11 cellular contexts compared by ENCODE assay signal in genomic region chr1:181483084-181483559, GRCh38. TPM values are rescaled to one million over a fixed set of nuclear protein-coding genes. Genes with fewer than 3 reads are reported as not detected.
A peak's percentile ranks its signal among the peaks of the same experiment; 100 is the strongest.
DNase-seq lines count a peak whose midpoint lies in the region; ATAC-seq and TF ChIP-seq lines count a peak whose summit lies in the region.
"Had no signal": no experiment of that assay in that cellular context is flagged by ENCODE, and none has a peak within 500 bp of the region (broad histone marks: within the 10 kb centered on the region; RNA-seq: fewer than 3 reads in every experiment).

CACNA1E (plus strand) TSS chr1:181483517; CDS start chr1:181483745, 228 bp downstream.

- no peak for TF ChIP-seq CTCF in CD14-positive monocyte (IDR thresholded peaks at IDR 0.05)

- DNase-seq in CD14-positive monocyte (ENCODE audit: low spot score) (no peak), naive B cell (no peak), ACHN (no peak), posterior cingulate gyrus (no peak), GM03348 (ENCODE audit: low spot score) (no peak)
- no peak for DNase-seq in central memory CD8-positive, alpha-beta T cell (ENCODE audit: low spot score in 2 of 2)
- DNase-seq: effector CD8-positive, alpha-beta T cell had no signal

- H3K4me3 Mint-ChIP-seq in CD14-positive monocyte = peak within 1 kb of the TSS; percentile 41 to 79
- peak within 1 kb of the TSS; percentile 55 to 90 (median 70) for H3K4me3 Mint-ChIP-seq in IgD-negative memory B cell
- peak within 1 kb of the TSS; percentile 8 for H3K4me3 Mint-ChIP-seq in central memory CD8-positive, alpha-beta T cell
- H3K4me3 Mint-ChIP-seq in naive B cell = peak within 1 kb of the TSS in 5 of 8 donors; percentile 34 to 56 (median 39)

- intact Hi-C loops in CD14-positive monocyte (cut with micrococcal nuclease) (no loop called here), posterior cingulate gyrus (cut with DNase I) (no loop called here)

- peaks cover 0 to 6% of the 10 kb centered on the region in 2 donors for H3K36me3 Mint-ChIP-seq in CD14-positive monocyte
- H3K36me3 Mint-ChIP-seq in IgD-negative memory B cell = peaks cover 1% of the 10 kb centered on the region
- peaks cover 1% of the 10 kb centered on the region for H3K36me3 Mint-ChIP-seq in central memory CD8-positive, alpha-beta T cell (ENCODE audit: insufficient read depth)
- H3K36me3 Mint-ChIP-seq in naive B cell = peaks cover 3 to 16% of the 10 kb centered on the region in 2 donors
- H3K36me3 Mint-ChIP-seq: CD4-positive, CD25-positive, alpha-beta regulatory T cell had no signal

- in situ Hi-C loops in ACHN (cut with HindIII; ENCODE audit: low pct_ligation_motif_present, low pct_unique_long_range_greater_than_20kb, low sequenced_read_pairs) = loop anchor here (25.0 kb wide), 1 partner anchor 454 kb away; no protein-coding TSS in a partner anchor

- H3K4me1 Mint-ChIP-seq in CD14-positive monocyte = peaks cover 19% of the 10 kb centered on the region
- peaks cover 13 to 22% (median 13%) of the 10 kb centered on the region in 3 donors for H3K4me1 Mint-ChIP-seq in IgD-negative memory B cell
- peaks cover 12% of the 10 kb centered on the region for H3K4me1 Mint-ChIP-seq in central memory CD8-positive, alpha-beta T cell
- H3K4me1 Mint-ChIP-seq in naive B cell = peaks cover 6 to 34% (median 7%) of the 10 kb centered on the region in 3 donors

- peaks cover 0 to 22% (median 16%) of the 10 kb centered on the region in 7 donors for H3K9me3 Mint-ChIP-seq in CD14-positive monocyte
- peaks cover 0 to 2% (median 0%) of the 10 kb centered on the region in 3 donors for H3K9me3 Mint-ChIP-seq in IgD-negative memory B cell
- no peaks in the 10 kb centered on the region for H3K9me3 Mint-ChIP-seq in central memory CD8-positive, alpha-beta T cell
- H3K9me3 Mint-ChIP-seq in naive B cell = peaks cover 0 to 3% (median 0%) of the 10 kb centered on the region in 7 donors

- H3K27ac Mint-ChIP-seq in CD14-positive monocyte = no peak within 1 kb of the TSS
- peak within 1 kb of the TSS in 1 of 3 donors; percentile 84 for H3K27ac Mint-ChIP-seq in IgD-negative memory B cell
- no peak within 1 kb of the TSS for H3K27ac Mint-ChIP-seq in central memory CD8-positive, alpha-beta T cell (ENCODE audit: low read depth)
- no peak within 1 kb of the TSS for H3K27ac Mint-ChIP-seq in naive B cell

- ATAC-seq in central memory CD8-positive, alpha-beta T cell (replicated peaks; ENCODE audit: extremely low read depth, poor library complexity, severe bottlenecking) = no peak
- ATAC-seq in naive B cell (ENCODE audit: low read depth in 2 of 2) = no peak
- no peak for ATAC-seq in HG02981 (IDR thresholded peaks at IDR 0.05; ENCODE audit: unreplicated experiment)
- ATAC-seq: activated CD4-positive, CD25-positive, alpha-beta regulatory T cell treated with anti-CD3 and anti-CD28 coated beads, Interleukin-2, amount 50 U/mL, for 24 hours had no signal

- peaks cover 74 to 86% (median 77%) of the 10 kb centered on the region in 3 donors for H3K27me3 Mint-ChIP-seq in CD14-positive monocyte (ENCODE audit: low read depth in 3 of 3)
- H3K27me3 Mint-ChIP-seq in IgD-negative memory B cell = peaks cover 49% of the 10 kb centered on the region
- peaks cover 57% of the 10 kb centered on the region for H3K27me3 Mint-ChIP-seq in central memory CD8-positive, alpha-beta T cell
- H3K27me3 Mint-ChIP-seq in naive B cell = peaks cover 70 to 79% (median 72%) of the 10 kb centered on the region in 3 donors

RNA-seq across cellular contexts. Expression of gene CACNA1E, which starts in this region (rescaled TPM):
- not detected for polyA plus RNA-seq in CD14-positive monocyte
- polyA plus RNA-seq in IgD-negative memory B cell = 0.16 TPM
- polyA plus RNA-seq in naive B cell (ENCODE audit: low read depth in 6 of 6) = not detected
- polyA plus RNA-seq: CD4-positive, CD25-positive, alpha-beta regulatory T cell had no signal

Comparison
In these comparisons a context has a peak if more than half of its experiments do, and no peak if none do; other contexts are left out.
1. H3K4me3 Mint-ChIP-seq: peak in every context shown above with its lines; median percentile 70 in IgD-negative memory B cell; 60 in CD14-positive monocyte; 39 in naive B cell; 8 in central memory CD8-positive, alpha-beta T cell.